ENCODE assay signal across 8 cellular contexts in the genomic region with DNA sequence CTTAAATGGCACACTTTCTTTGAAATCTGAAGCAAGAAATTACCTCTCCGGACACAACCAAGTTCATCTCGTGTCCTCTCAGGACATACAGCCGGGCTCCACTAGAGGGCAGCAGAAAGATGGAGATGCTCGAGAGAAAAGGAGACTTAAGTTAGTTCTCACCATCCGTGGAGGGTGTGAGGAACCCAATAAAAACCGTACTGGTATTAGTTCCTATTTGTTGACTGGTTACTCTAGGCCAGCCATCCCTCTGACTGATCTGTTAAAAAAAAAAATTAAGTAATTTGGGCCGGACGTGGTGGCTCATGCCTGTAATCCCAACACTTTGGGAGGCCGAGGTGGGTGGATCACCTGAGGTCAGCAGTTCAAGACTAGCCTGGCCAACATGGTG. TPM values are rescaled to one million over a fixed set of nuclear protein-coding genes. Genes with fewer than 3 reads are reported as not detected.
DNase-seq lines count a peak whose midpoint lies in the region; ATAC-seq and TF ChIP-seq lines count a peak whose summit lies in the region.

No MANE protein-coding gene starts in this region.

- CTCF ChIA-PET in BJ (lab: Yijun Ruan, JAX) (interaction anchor here (0.6 to 26.7 kb wide), 22 partner anchors 8 to 434 kb away, joined by 3 to 622 read pairs (median 4); a partner anchor contains a TSS), WTC11 (lab: Charles Lee) (interaction anchor here (1.0 to 3.8 kb wide), 10 partner anchors 18 to 402 kb away, joined by 3 to 36 read pairs (median 4); a partner anchor contains a TSS), mammary epithelial cell (lab: Charles Lee; ENCODE audit: low non-redundant PET) (interaction anchor here (0.6 kb wide), 1 partner anchor 241 kb away, joined by 9 read pairs; no protein-coding TSS in a partner anchor)

- H3K9me3 ChIP-seq in mammary epithelial cell (replicated peaks; ENCODE audit: insufficient read depth, low read length): no peaks in the 10 kb centered on the region

- no peaks in the 10 kb centered on the region; the same call in 1 of the 2 replicates for H3K27me3 Mint-ChIP-seq in WTC11 (ENCODE audit: low read depth)

- H2AFZ ChIP-seq in mammary epithelial cell (ENCODE audit: low read depth, low read length): peak overlapping the region; percentile 98

- no peaks in the 10 kb centered on the region for H3K36me3 ChIP-seq in BJ (ENCODE audit: control insufficient read depth, insufficient read depth, low read length)
- H3K36me3 ChIP-seq in H7 (replicated peaks; ENCODE audit: control insufficient read depth, insufficient read depth, low read length): no peaks in the 10 kb centered on the region
- no peaks in the 10 kb centered on the region for H3K36me3 ChIP-seq in mammary epithelial cell (ENCODE audit: insufficient read depth, low read length)

- 13% methylated on average over 8 of the region's 9 CpGs for WGBS in mammary epithelial cell (ENCODE audit: low coverage, missing lambda C conversion rate)

- H3K9ac ChIP-seq in mammary epithelial cell (ENCODE audit: insufficient read depth, low read length): no peak overlapping the region

- ATAC-seq in WTC11 (0 out of 2 replicates have a peak, but pooled peaks have one; percentile 4), HG02588 (IDR thresholded peaks at IDR 0.05; ENCODE audit: unreplicated experiment) (no peak)

- H3K27me3 ChIP-seq in BJ (ENCODE audit: control insufficient read depth, insufficient read depth, low read length): peaks cover 5% of the 10 kb centered on the region
- H3K27me3 ChIP-seq in H7 (ENCODE audit: control insufficient read depth, insufficient read depth, low read length): no peaks in the 10 kb centered on the region; the same call in 1 of the 2 replicates
- H3K27me3 ChIP-seq in mammary epithelial cell (ENCODE audit: insufficient read depth, low read length): no peaks in the 10 kb centered on the region

- H3K9me3 Mint-ChIP-seq in WTC11: no peaks in the 10 kb centered on the region

- in situ Hi-C loops in mammary epithelial cell (cut with MboI; ENCODE audit: low sequenced_read_pairs in 2 of 2): loop anchor here in 1 of 2 donors (10.0 kb wide), 2 partner anchors 170 to 390 kb away; a partner anchor contains a TSS

- POLR2A ChIA-PET in BJ (lab: Charles Lee): no interaction called here
- POLR2A ChIA-PET in WTC11 (lab: Charles Lee): no interaction called here

- H3K79me2 ChIP-seq in mammary epithelial cell (ENCODE audit: insufficient read depth, low read length): no peaks in the 10 kb centered on the region

- BruUV-seq in mammary epithelial cell (replicated peaks; lab: Mats Ljungman, UMichigan): no TSS peak

- H3K36me3 Mint-ChIP-seq in WTC11: no peaks in the 10 kb centered on the region

- dilution Hi-C loops in mammary epithelial cell (cut with HindIII; ENCODE audit: low sequenced_read_pairs): loop anchor here (5.0 to 10.0 kb wide), 3 partner anchors 70 to 397 kb away; a partner anchor contains a TSS

- no peak overlapping the region for H3K27ac ChIP-seq in mammary epithelial cell (ENCODE audit: insufficient read depth, low read depth, low read length)

- peak overlapping the region; percentile 98 for H3K4me2 ChIP-seq in mammary epithelial cell (ENCODE audit: insufficient read depth, low read depth, low read length)

- peak; percentile 92 for TF ChIP-seq CTCF in BJ (IDR thresholded peaks at IDR 0.05; ENCODE audit: insufficient read depth, low read depth, low read length)
- peak; percentile 74 for TF ChIP-seq CTCF in WTC11 (IDR thresholded peaks at IDR 0.05)
- peak; percentile 94 to 96 for TF ChIP-seq CTCF in mammary epithelial cell (conservative IDR thresholded peaks at IDR 0.05 in 1 of 2, IDR thresholded peaks at IDR 0.05 in 1 of 2; ENCODE audit: extremely low read depth in 1 of 2, insufficient read depth in 1 of 2, low read depth in 1 of 2, low read length in 2 of 2)

- intact Hi-C loops in mammary epithelial cell (cut with micrococcal nuclease): loop anchor here (2.0 kb wide), 2 partner anchors 64 to 172 kb away; no protein-coding TSS in a partner anchor

- no peaks in the 10 kb centered on the region for H4K20me1 ChIP-seq in mammary epithelial cell (ENCODE audit: insufficient read depth, low read length)

- H3K27ac Mint-ChIP-seq in WTC11: 0 out of 2 replicates have a peak overlapping the region, but pooled peaks have one; percentile 21

- H3K4me1 Mint-ChIP-seq in WTC11: peaks cover 19% of the 10 kb centered on the region

- H3K4me3 ChIP-seq in BJ (ENCODE audit: low read depth, low read length): no peak overlapping the region
- no peak overlapping the region for H3K4me3 ChIP-seq in H7 (ENCODE audit: insufficient read depth, low read depth, low read length)
- no peak overlapping the region for H3K4me3 ChIP-seq in mammary epithelial cell (replicated peaks in 1 of 3; ENCODE audit: insufficient read depth in 1 of 3, low read depth in 2 of 3, low read length in 3 of 3)

- DNase-seq in BJ (ENCODE audit: low read depth) (no peak), H7 (peak; percentile 88), NCI-H345 (lab: John Stamatoyannopoulos, UW) (peak; percentile 68), WTC11 (ENCODE audit: low spot score) (peak; percentile 88), mammary epithelial cell (peak; percentile 79), iris pigment epithelial cell (ENCODE audit: low read depth) (peak; percentile 80)
- peak; percentile 85 for DNase-seq in stimulated activated CD4-positive, alpha-beta T cell treated with anti-CD3 and anti-CD28 coated beads, Interleukin-1b, Interleukin-23, amount 100 ng/mL, for 48 hours

- H3K4me1 ChIP-seq in mammary epithelial cell (ENCODE audit: insufficient read depth, low read length): peaks cover 23% of the 10 kb centered on the region

- H3K4me3 Mint-ChIP-seq in WTC11: peak overlapping the region; percentile 70

TF ChIP-seq in WTC11, 78 proteins besides CTCF, POLR2A, EP300 and RAD21:
- TF ChIP-seq, protein P1, sequence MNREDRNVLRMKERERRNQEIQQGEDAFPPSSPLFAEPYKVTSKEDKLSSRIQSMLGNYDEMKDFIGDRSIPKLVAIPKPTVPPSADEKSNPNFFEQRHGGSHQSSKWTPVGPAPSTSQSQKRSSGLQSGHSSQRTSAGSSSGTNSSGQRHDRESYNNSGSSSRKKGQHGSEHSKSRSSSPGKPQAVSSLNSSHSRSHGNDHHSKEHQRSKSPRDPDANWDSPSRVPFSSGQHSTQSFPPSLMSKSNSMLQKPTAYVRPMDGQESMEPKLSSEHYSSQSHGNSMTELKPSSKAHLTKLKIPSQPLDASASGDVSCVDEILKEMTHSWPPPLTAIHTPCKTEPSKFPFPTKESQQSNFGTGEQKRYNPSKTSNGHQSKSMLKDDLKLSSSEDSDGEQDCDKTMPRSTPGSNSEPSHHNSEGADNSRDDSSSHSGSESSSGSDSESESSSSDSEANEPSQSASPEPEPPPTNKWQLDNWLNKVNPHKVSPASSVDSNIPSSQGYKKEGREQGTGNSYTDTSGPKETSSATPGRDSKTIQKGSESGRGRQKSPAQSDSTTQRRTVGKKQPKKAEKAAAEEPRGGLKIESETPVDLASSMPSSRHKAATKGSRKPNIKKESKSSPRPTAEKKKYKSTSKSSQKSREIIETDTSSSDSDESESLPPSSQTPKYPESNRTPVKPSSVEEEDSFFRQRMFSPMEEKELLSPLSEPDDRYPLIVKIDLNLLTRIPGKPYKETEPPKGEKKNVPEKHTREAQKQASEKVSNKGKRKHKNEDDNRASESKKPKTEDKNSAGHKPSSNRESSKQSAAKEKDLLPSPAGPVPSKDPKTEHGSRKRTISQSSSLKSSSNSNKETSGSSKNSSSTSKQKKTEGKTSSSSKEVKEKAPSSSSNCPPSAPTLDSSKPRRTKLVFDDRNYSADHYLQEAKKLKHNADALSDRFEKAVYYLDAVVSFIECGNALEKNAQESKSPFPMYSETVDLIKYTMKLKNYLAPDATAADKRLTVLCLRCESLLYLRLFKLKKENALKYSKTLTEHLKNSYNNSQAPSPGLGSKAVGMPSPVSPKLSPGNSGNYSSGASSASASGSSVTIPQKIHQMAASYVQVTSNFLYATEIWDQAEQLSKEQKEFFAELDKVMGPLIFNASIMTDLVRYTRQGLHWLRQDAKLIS (CRISPR knock-in tag; IDR thresholded peaks at IDR 0.05; ENCODE audit: borderline replicate concordance): no peak
- TF ChIP-seq ZNF263 (CRISPR knock-in tag; IDR thresholded peaks at IDR 0.05; ENCODE audit: low read depth) (no peak), ETV6 (CRISPR knock-in tag; IDR thresholded peaks at IDR 0.05) (no peak)

RNA-seq across cellular contexts. Expression of a gene that starts 7.9 kb away (rescaled TPM):
- polyA plus RNA-seq in BJ (2011; rRNA removed) (0.63 and 0.70 TPM in 2 replicates), mammary epithelial cell (not detected)
- polyA minus RNA-seq in BJ (2011; rRNA and poly(A)+ RNA removed): 0.33 and 0.46 TPM in 2 replicates
- total RNA-seq in H7 (2014; rRNA removed; shearing (Covaris generic)): 5.2 and 5.6 TPM in 2 replicates
- total RNA-seq in WTC11 (2021) (3.4 to 4.1 TPM (median 3.8 TPM) in 3 replicates), mammary epithelial cell (1 to 10 TPM in 1 of 2 donors, not detected in 1; 2.3 TPM)
- polyA minus RNA-seq in mammary epithelial cell: not detected

RNA-seq across cellular contexts. Expression of a gene that starts 58.5 kb away (rescaled TPM):
- polyA plus RNA-seq in BJ (2011; rRNA removed): 14.1 and 22.7 TPM in 2 replicates
- 11.6 and 21.5 TPM in 2 replicates for polyA minus RNA-seq in BJ (2011; rRNA and poly(A)+ RNA removed)
- 26.8 and 36.0 TPM in 2 replicates for total RNA-seq in H7 (2014; rRNA removed; shearing (Covaris generic))
- total RNA-seq in WTC11 (2021): 13.7 to 17.9 TPM (median 14.2 TPM) in 3 replicates
- total RNA-seq in mammary epithelial cell: 10 to 100 TPM in 1 of 2 donors, 1 to 10 TPM in 1; 4.2 to 17.5 TPM
- 10.0 TPM for polyA plus RNA-seq in mammary epithelial cell
- polyA minus RNA-seq in mammary epithelial cell: 10.5 TPM
